Comparison of ENCODE assay signal across 14 cellular contexts in genomic region chr12:19945559-19946485, GRCh38.
DNase-seq lines count a peak whose midpoint lies in the region; ATAC-seq and TF ChIP-seq lines count a peak whose summit lies in the region.
"Had no signal": no experiment of that assay in that cellular context is flagged by ENCODE, and none has a peak within 500 bp of the region (broad histone marks: within the 10 kb centered on the region; RNA-seq: fewer than 3 reads in every experiment).

No MANE protein-coding gene starts in this region.

- ATAC-seq in right lobe of liver, result peak; percentile 73 to 90 (median 87)

- no peaks in the 10 kb centered on the region for H3K36me3 ChIP-seq in right lobe of liver
- no peaks in the 10 kb centered on the region for H3K36me3 ChIP-seq in CD8-positive, alpha-beta memory T cell (ENCODE audit: insufficient read depth, low read length)
- H3K36me3 ChIP-seq: thyroid gland had no signal

- H3K4me1 ChIP-seq in right lobe of liver, result peaks cover 0 to 10% (median 3%) of the 10 kb centered on the region in 4 donors
- H3K4me1 ChIP-seq in CD8-positive, alpha-beta memory T cell (ENCODE audit: insufficient read depth, low read length), result no peaks in the 10 kb centered on the region
- H3K4me1 ChIP-seq: psoas muscle, thyroid gland had no signal

- DNase-seq in AG10803 (ENCODE audit: low read depth) (peak; percentile 65), NCI-H1694 (lab: John Stamatoyannopoulos, UW) (peak; percentile 51), choroid plexus epithelial cell (ENCODE audit: low read depth) (peak; percentile 63), right lobe of liver (no peak), T-helper 2 cell (no peak)
- no peak for DNase-seq in activated CD4-positive, alpha-beta T cell treated with anti-CD3 and anti-CD28 coated beads, Interleukin-2, amount 50 U/mL, for 4 hours
- DNase-seq in CD8-positive, alpha-beta memory T cell, result no peak
- no peak for DNase-seq in effector CD4-positive, alpha-beta T cell
- DNase-seq: activated CD4-positive, alpha-beta T cell treated with anti-CD3 and anti-CD28 coated beads for 1 hour; activated naive CD4-positive, alpha-beta T cell treated with anti-CD3 and anti-CD28 coated beads, Interleukin-2, amount 10 ng/mL, durations not matched to agents 7 days and 5 days; NCI-H2029; psoas muscle; thyroid gland had no signal

- H3K4me3 ChIP-seq in AG10803 (ENCODE audit: low read length) (no peak overlapping the region), choroid plexus epithelial cell (ENCODE audit: low read depth, low read length) (no peak overlapping the region), right lobe of liver (no peak overlapping the region)
- no peak overlapping the region for H3K4me3 ChIP-seq in CD8-positive, alpha-beta memory T cell (ENCODE audit: low read length)
- H3K4me3 ChIP-seq: psoas muscle, thyroid gland had no signal

- WGBS in right lobe of liver (ENCODE audit: insufficient coverage, low coverage, low lambda C conversion rate, missing lambda C conversion rate), result 40% methylated on average over 5 of the region's 5 CpGs

- no peaks in the 10 kb centered on the region for H3K9me3 ChIP-seq in right lobe of liver
- no peaks in the 10 kb centered on the region for H3K9me3 ChIP-seq in CD8-positive, alpha-beta memory T cell (ENCODE audit: low read length)
- H3K9me3 ChIP-seq: psoas muscle, thyroid gland had no signal

- intact Hi-C loops in right lobe of liver (cut with DNase I), result no loop called here

- TF ChIP-seq CTCF in AG10803 (conservative IDR thresholded peaks at IDR 0.05; ENCODE audit: low read length) (no peak), choroid plexus epithelial cell (conservative IDR thresholded peaks at IDR 0.05; ENCODE audit: low read depth, low read length) (no peak), right lobe of liver (IDR thresholded peaks at IDR 0.05) (no peak)

- CTCF ChIA-PET in CD8-positive, alpha-beta memory T cell (lab: Charles Lee), result no interaction called here

- H3K27ac ChIP-seq in right lobe of liver, result peak overlapping the region in 2 of 3 donors; percentile 18 to 29
- H3K27ac ChIP-seq in CD8-positive, alpha-beta memory T cell (ENCODE audit: low read depth, low read length), result no peak overlapping the region
- H3K27ac ChIP-seq: C4-2B, psoas muscle, thyroid gland had no signal

- H3K4me3 Mint-ChIP-seq in CD8-positive, alpha-beta memory T cell, result no peak overlapping the region
- H3K4me3 Mint-ChIP-seq: activated naive CD4-positive, alpha-beta T cell treated with anti-CD3 and anti-CD28 coated beads, Interleukin-2, amount 10 ng/mL, durations not matched to agents 7 days and 5 days had no signal

- peaks cover 0 to 2% (median 0%) of the 10 kb centered on the region in 3 donors for H3K36me3 Mint-ChIP-seq in CD8-positive, alpha-beta memory T cell
- H3K36me3 Mint-ChIP-seq: activated naive CD4-positive, alpha-beta T cell treated with anti-CD3 and anti-CD28 coated beads, Interleukin-2, amount 10 ng/mL, durations not matched to agents 7 days and 5 days had no signal

- H3K27me3 ChIP-seq in right lobe of liver, result no peaks in the 10 kb centered on the region
- no peaks in the 10 kb centered on the region for H3K27me3 ChIP-seq in CD8-positive, alpha-beta memory T cell (ENCODE audit: insufficient read depth, low read length, poor library complexity, severe bottlenecking)
- H3K27me3 ChIP-seq: thyroid gland had no signal

- no peaks in the 10 kb centered on the region for H3K4me1 Mint-ChIP-seq in CD8-positive, alpha-beta memory T cell
- H3K4me1 Mint-ChIP-seq: activated naive CD4-positive, alpha-beta T cell treated with anti-CD3 and anti-CD28 coated beads, Interleukin-2, amount 10 ng/mL, durations not matched to agents 7 days and 5 days had no signal

- POLR2A ChIA-PET in CD8-positive, alpha-beta memory T cell (lab: Charles Lee), result no interaction called here

- H3K27me3 Mint-ChIP-seq in CD8-positive, alpha-beta memory T cell, result no peaks in the 10 kb centered on the region
- H3K27me3 Mint-ChIP-seq: activated naive CD4-positive, alpha-beta T cell treated with anti-CD3 and anti-CD28 coated beads, Interleukin-2, amount 10 ng/mL, durations not matched to agents 7 days and 5 days had no signal

- peaks cover 2 to 7% (median 5%) of the 10 kb centered on the region in 5 donors for H3K9me3 Mint-ChIP-seq in CD8-positive, alpha-beta memory T cell

- H3K27ac Mint-ChIP-seq in CD8-positive, alpha-beta memory T cell, result no peak overlapping the region
- H3K27ac Mint-ChIP-seq: activated naive CD4-positive, alpha-beta T cell treated with anti-CD3 and anti-CD28 coated beads, Interleukin-2, amount 10 ng/mL, durations not matched to agents 7 days and 5 days had no signal

- no peak for TF ChIP-seq POLR2A in right lobe of liver (IDR thresholded peaks at IDR 0.05)

Comparison
In these comparisons a context has a peak if more than half of its experiments do, and no peak if none do; other contexts are left out.
1. DNase-seq: peak in AG10803 (single experiment), NCI-H1694 (single experiment) and choroid plexus epithelial cell (single experiment); none in right lobe of liver (0 of 3), activated CD4-positive, alpha-beta T cell treated with anti-CD3 and anti-CD28 coated beads, Interleukin-2, amount 50 U/mL, for 4 hours (0 of 2), T-helper 2 cell (0 of 5), CD8-positive, alpha-beta memory T cell (0 of 5) and effector CD4-positive, alpha-beta T cell (single experiment).